8 cellular contexts compared by ENCODE assay signal in genomic region chr3:158731525-158731924, GRCh38. TPM values are rescaled to one million over a fixed set of nuclear protein-coding genes. Genes with fewer than 3 reads are reported as not detected.
DNase-seq lines count a peak whose midpoint lies in the region; ATAC-seq and TF ChIP-seq lines count a peak whose summit lies in the region.

No MANE protein-coding gene starts in this region.

- no peaks in the 10 kb centered on the region for H3K79me2 ChIP-seq in mesendoderm (ENCODE audit: control insufficient read depth, insufficient read depth, low read length)

- H3K27ac Mint-ChIP-seq in MCF 10A (ENCODE audit: low read depth, unreplicated experiment) = no peak overlapping the region

- POLR2A ChIA-PET in MCF 10A (lab: Yijun Ruan, JAX) = no interaction called here

- no peak overlapping the region for H3K18ac ChIP-seq in mesendoderm (ENCODE audit: low read length)

- H3K79me1 ChIP-seq in mesendoderm (ENCODE audit: low read length) = no peaks in the 10 kb centered on the region

- H3K27me3 ChIP-seq in mesendoderm (ENCODE audit: insufficient read depth, low read length, poor library complexity) = no peaks in the 10 kb centered on the region
- H3K27me3 ChIP-seq in transverse colon = no peaks in the 10 kb centered on the region

- no peak overlapping the region for H2BK15ac ChIP-seq in mesendoderm (replicated peaks; ENCODE audit: low read depth)

- H2AK5ac ChIP-seq in mesendoderm (ENCODE audit: low read length) = no peak overlapping the region

- H3K4me1 ChIP-seq in mesendoderm (ENCODE audit: control insufficient read depth, low read depth, low read length) (peaks cover 2% of the 10 kb centered on the region), transverse colon (peaks cover 22 to 41% (median 29%) of the 10 kb centered on the region in 4 donors)

- intact Hi-C loops in MCF 10A (cut with micrococcal nuclease) = no loop called here
- intact Hi-C loops in transverse colon (cut with DNase I; ENCODE audit: low total_unique reads) = no loop called here

- H3K4me2 ChIP-seq in mesendoderm (ENCODE audit: low read length) = peak overlapping the region; percentile 45

- H2BK5ac ChIP-seq in mesendoderm (ENCODE audit: low read length) = no peak overlapping the region

- TF ChIP-seq CTCF in MCF 10A (IDR thresholded peaks at IDR 0.05; ENCODE audit: unreplicated experiment) (no peak), transverse colon (IDR thresholded peaks at IDR 0.05) (no peak)

- peak overlapping the region; percentile 72 for H3K9ac ChIP-seq in mesendoderm (ENCODE audit: low read length)

- no peak for DNase-seq in activated T-cell treated with anti-CD3 and anti-CD28 coated beads, Interleukin-2, amount 50 U/mL, for 4 hours
- DNase-seq in activated T-cell treated with anti-CD3 and anti-CD28 coated beads, Interleukin-2, amount 50 U/mL, for 48 hours = no peak
- DNase-seq in MCF 10A (ENCODE audit: unreplicated experiment) (no peak), mesendoderm (no peak), transverse colon (no peak), NCI-H446 (lab: John Stamatoyannopoulos, UW) (no peak)

- H2BK120ac ChIP-seq in mesendoderm (ENCODE audit: low read depth, low read length) = no peak overlapping the region

- in situ Hi-C loops in transverse colon (cut with MboI; ENCODE audit: low pct_ligation_motif_present in 1 of 4, low pct_unique_long_range_greater_than_20kb in 1 of 4, low sequenced_read_pairs in 3 of 4) = loop anchor here in 1 of 4 donors (10.0 kb wide), 1 partner anchor 53 kb away; no protein-coding TSS in a partner anchor

- no peak overlapping the region for H4K8ac ChIP-seq in mesendoderm (ENCODE audit: low read depth, low read length)

- H3K4me3 ChIP-seq in mesendoderm (ENCODE audit: low read length) (no peak overlapping the region), transverse colon (peak overlapping the region; percentile 44 to 70 (median 65))

- peak overlapping the region; percentile 86 for H3K56ac ChIP-seq in mesendoderm (ENCODE audit: low read length)

- H3K36me3 ChIP-seq in mesendoderm (ENCODE audit: control insufficient read depth, insufficient read depth, low read length) = no peaks in the 10 kb centered on the region
- no peaks in the 10 kb centered on the region for H3K36me3 ChIP-seq in transverse colon

- no peak for ATAC-seq in activated T-cell treated with anti-CD3 and anti-CD28 coated beads, Interleukin-2, amount 50 U/mL, for 4 hours
- no peak for ATAC-seq in GM18517 (IDR thresholded peaks at IDR 0.05; ENCODE audit: unreplicated experiment)
- no peak for ATAC-seq in HG03139 (IDR thresholded peaks at IDR 0.05; ENCODE audit: unreplicated experiment)

- H3K27me3 Mint-ChIP-seq in activated T-cell treated with anti-CD3 and anti-CD28 coated beads, Interleukin-2, amount 50 U/mL, for 4 hours (ENCODE audit: low read depth) = peaks cover 2% of the 10 kb centered on the region
- H3K27me3 Mint-ChIP-seq in MCF 10A (ENCODE audit: insufficient read depth, unreplicated experiment) = no peaks in the 10 kb centered on the region

- no TSS peak for BruUV-seq in MCF 10A (replicated peaks; lab: Mats Ljungman, UMichigan)

- H3K36me3 Mint-ChIP-seq in activated T-cell treated with anti-CD3 and anti-CD28 coated beads, Interleukin-2, amount 50 U/mL, for 4 hours (ENCODE audit: insufficient read depth) = peaks cover 7% of the 10 kb centered on the region
- H3K36me3 Mint-ChIP-seq in MCF 10A (ENCODE audit: insufficient read depth, unreplicated experiment) = no peaks in the 10 kb centered on the region

- H3K4me1 Mint-ChIP-seq in activated T-cell treated with anti-CD3 and anti-CD28 coated beads, Interleukin-2, amount 50 U/mL, for 4 hours (ENCODE audit: low read depth) = peaks cover 12% of the 10 kb centered on the region
- no peaks in the 10 kb centered on the region for H3K4me1 Mint-ChIP-seq in MCF 10A (ENCODE audit: insufficient read depth, unreplicated experiment)

- no peak overlapping the region for H3K23ac ChIP-seq in mesendoderm (ENCODE audit: low read length)

- peaks cover 8% of the 10 kb centered on the region for H3K9me3 Mint-ChIP-seq in activated T-cell treated with anti-CD3 and anti-CD28 coated beads, Interleukin-2, amount 50 U/mL, for 4 hours
- no peaks in the 10 kb centered on the region for H3K9me3 Mint-ChIP-seq in MCF 10A (ENCODE audit: unreplicated experiment)

- no peaks in the 10 kb centered on the region for H3K9me3 ChIP-seq in transverse colon

- peak overlapping the region; percentile 43 for H3K4me3 Mint-ChIP-seq in activated T-cell treated with anti-CD3 and anti-CD28 coated beads, Interleukin-2, amount 50 U/mL, for 4 hours
- H3K4me3 Mint-ChIP-seq in MCF 10A (ENCODE audit: unreplicated experiment) = peak overlapping the region; percentile 64

- WGBS in mesendoderm (ENCODE audit: extremely low coverage, insufficient coverage, low lambda C conversion rate) = no CpG with 5 or more reads among the region's 13 CpGs
- 48% methylated on average over 13 of the region's 13 CpGs; no CpG with 5 or more reads in 1 of the 2 donors for WGBS in transverse colon (ENCODE audit: low coverage in 1 of 2), 2 donors

- TF ChIP-seq EP300 in transverse colon (IDR thresholded peaks at IDR 0.05; ENCODE audit: low read depth) = no peak

- CTCF ChIA-PET in MCF 10A (lab: Yijun Ruan, JAX) = interaction anchor here (7.2 kb wide), 1 partner anchor 59 kb away, joined by 238 read pairs; no protein-coding TSS in a partner anchor

- no peak overlapping the region for H3K4ac ChIP-seq in mesendoderm (ENCODE audit: low read depth, low read length)

- H3K27ac ChIP-seq in mesendoderm (ENCODE audit: low read depth, low read length) (no peak overlapping the region), transverse colon (peak overlapping the region; percentile 75 to 84 (median 76))

- TF ChIP-seq POLR2A in transverse colon (IDR thresholded peaks at IDR 0.05) = no peak

- H4K5ac ChIP-seq in mesendoderm (ENCODE audit: low read length) = no peak overlapping the region

RNA-seq across cellular contexts. Expression of gene RARRES1, which starts 0.7 kb away (rescaled TPM):
- not detected for total RNA-seq in activated T-cell treated with anti-CD3 and anti-CD28 coated beads, Interleukin-2, amount 50 U/mL, for 4 hours
- total RNA-seq in MCF 10A (2022) = not detected in 2 replicates
- polyA plus RNA-seq in mesendoderm (2013, experiment 1 of 2) = 0.08 TPM
- polyA plus RNA-seq in mesendoderm (2013, experiment 2 of 2) = 0.34 TPM
- total RNA-seq in transverse colon = 10 to 100 TPM in 2 of 4 donors, 1 to 10 TPM in 2; 3.4 to 71.5 (median 30.2) TPM

RNA-seq across cellular contexts. Expression of gene LXN, which starts 59.1 kb away (rescaled TPM):
- total RNA-seq in activated T-cell treated with anti-CD3 and anti-CD28 coated beads, Interleukin-2, amount 50 U/mL, for 4 hours = 1 to 10 TPM; 2.0 to 2.3 (median 2.3) TPM
- total RNA-seq in MCF 10A (2022) (3.4 and 4.4 TPM in 2 replicates), transverse colon (10 to 100 TPM; 22.2 to 55.8 (median 24.4) TPM)
- 10.3 TPM for polyA plus RNA-seq in mesendoderm (2013, experiment 1 of 2)
- 11.1 TPM for polyA plus RNA-seq in mesendoderm (2013, experiment 2 of 2)
